Comparison of ENCODE assay signal across 8 cellular contexts in the genomic region with DNA sequence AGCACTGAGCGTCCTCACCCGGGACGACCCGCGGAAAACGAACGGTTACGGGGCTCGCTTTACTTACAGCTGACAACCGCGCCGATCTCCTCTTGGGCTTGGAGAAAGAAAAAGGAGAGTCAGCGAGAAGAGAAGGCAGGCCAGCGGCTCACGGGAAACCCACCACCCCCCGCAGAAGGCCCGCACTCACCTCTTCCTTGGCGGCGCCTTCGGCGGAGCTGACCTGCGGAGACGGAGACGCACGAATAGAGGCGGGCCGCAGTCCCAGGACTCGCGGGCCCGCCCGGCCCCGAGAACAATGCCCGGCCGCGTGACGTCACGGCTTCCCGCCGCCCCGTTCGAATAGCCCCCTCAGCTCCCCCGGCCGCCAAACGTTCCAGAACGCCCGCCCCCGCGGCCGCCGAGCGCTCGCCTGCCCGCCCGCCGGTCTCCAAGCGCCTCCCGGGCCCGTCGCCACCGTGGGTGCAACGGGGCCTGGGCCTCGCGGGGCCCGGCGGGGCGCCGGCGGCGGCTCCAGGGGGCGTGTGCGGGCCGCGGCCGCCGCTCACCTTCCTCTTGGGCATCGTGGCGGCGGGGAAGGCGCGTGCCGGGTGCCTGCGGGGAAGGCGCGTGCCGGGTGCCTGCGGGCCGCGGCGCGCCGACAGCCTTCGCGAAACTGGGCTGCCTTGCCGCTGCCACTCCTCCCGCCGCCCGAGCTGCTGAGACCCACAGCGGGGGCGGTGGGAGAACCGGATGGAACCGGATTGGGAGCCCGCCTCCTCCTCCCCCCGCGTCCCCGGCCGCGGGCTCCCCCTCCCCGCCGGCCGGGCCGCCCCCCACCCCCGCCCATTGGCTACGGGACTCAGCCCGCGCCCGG. TPM values are rescaled to one million over a fixed set of nuclear protein-coding genes. Genes with fewer than 3 reads are reported as not detected.
DNase-seq lines count a peak whose midpoint lies in the region; TF ChIP-seq lines count a peak whose summit lies in the region.

A gene with protein sequence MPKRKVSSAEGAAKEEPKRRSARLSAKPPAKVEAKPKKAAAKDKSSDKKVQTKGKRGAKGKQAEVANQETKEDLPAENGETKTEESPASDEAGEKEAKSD (minus strand): TSS at position 734 of the 856 bp plus-strand sequence. CDS start 171 bp downstream, at position 563.

- peak within 1 kb of the TSS; percentile 65 for H3K27ac ChIP-seq in H9 (ENCODE audit: insufficient read length, low read depth, low read length)
- peak within 1 kb of the TSS; percentile 99 for H3K27ac ChIP-seq in neural progenitor cell

- H3K14ac ChIP-seq in H9 (ENCODE audit: insufficient read depth, low read length), result peak within 1 kb of the TSS; percentile 96

- H3K4me3 Mint-ChIP-seq in H9 (peak within 1 kb of the TSS; percentile 90), neural progenitor cell (peak within 1 kb of the TSS; percentile 93)

- H3K27me3 ChIP-seq in H9 (ENCODE audit: insufficient read depth, low read length) (no peaks in the 10 kb centered on the region), MG63 (no peaks in the 10 kb centered on the region), neural progenitor cell (no peaks in the 10 kb centered on the region)

- no peak within 1 kb of the TSS for H4K5ac ChIP-seq in H9 (ENCODE audit: insufficient read length, low read depth, low read length)

- no peak within 1 kb of the TSS for H2AK5ac ChIP-seq in H9 (ENCODE audit: insufficient read length, low read length)

- H3K23ac ChIP-seq in H9 (ENCODE audit: insufficient read length, low read depth, low read length), result no peak within 1 kb of the TSS

- H3K9me3 ChIP-seq in H9 (ENCODE audit: control insufficient read depth, low read depth, low read length) (no peaks in the 10 kb centered on the region), MG63 (0 out of 2 replicates have a peak, but pooled peaks cover 2% of the 10 kb centered on the region), neural progenitor cell (ENCODE audit: low read depth) (no peaks in the 10 kb centered on the region)

- peaks cover 4% of the 10 kb centered on the region for H3K23me2 ChIP-seq in H9 (ENCODE audit: insufficient read length, low read depth, low read length, poor library complexity, severe bottlenecking)

- no peak within 1 kb of the TSS; the same call in 1 of the 2 replicates for H3K4ac ChIP-seq in H9 (ENCODE audit: low read depth, low read length)

- H4K8ac ChIP-seq in H9 (replicated peaks; ENCODE audit: insufficient read length, low read depth, low read length), result no peak within 1 kb of the TSS

- no peaks in the 10 kb centered on the region; a peak in 1 of 5 replicates for H3K9me3 Mint-ChIP-seq in H9
- peaks cover 6% of the 10 kb centered on the region for H3K9me3 Mint-ChIP-seq in neural progenitor cell

- H2BK15ac ChIP-seq in H9 (ENCODE audit: low read depth, low read length), result no peak within 1 kb of the TSS

- peaks cover 36% of the 10 kb centered on the region for H3F3A ChIP-seq in neural progenitor cell (ENCODE audit: low read depth)

- H3T11ph ChIP-seq in H9 (ENCODE audit: low read length), result no peak within 1 kb of the TSS

- WGBS in H9 (ENCODE audit: extremely low coverage, insufficient read length, low lambda C conversion rate), result no CpG with 5 or more reads among the region's 116 CpGs

- peak within 1 kb of the TSS; percentile 51 for H3K56ac ChIP-seq in H9 (ENCODE audit: insufficient read length, low read depth, low read length)

- no peak within 1 kb of the TSS for H2BK120ac ChIP-seq in H9 (ENCODE audit: low read depth, low read length, poor library complexity, severe bottlenecking)

- TF ChIP-seq CTCF in H9 (conservative IDR thresholded peaks at IDR 0.05), result no peak
- no peak for TF ChIP-seq CTCF in fibroblast of villous mesenchyme (IDR thresholded peaks at IDR 0.05; ENCODE audit: insufficient read depth, low read depth, low read length)
- TF ChIP-seq CTCF in neural progenitor cell (IDR thresholded peaks at IDR 0.05), result no peak

- peak within 1 kb of the TSS; percentile 21 for H2BK5ac ChIP-seq in H9 (ENCODE audit: insufficient read length, low read length)

- no peak within 1 kb of the TSS for H2BK20ac ChIP-seq in H9 (ENCODE audit: low read depth, low read length, poor library complexity, severe bottlenecking)

- H4K20me1 ChIP-seq in H9 (ENCODE audit: control insufficient read depth, insufficient read depth, insufficient read length), result no peaks in the 10 kb centered on the region
- peaks cover 46% of the 10 kb centered on the region for H4K20me1 ChIP-seq in neural progenitor cell (ENCODE audit: low read depth)

- H3K4me3 ChIP-seq in MG63 (peak within 1 kb of the TSS; percentile 94), fibroblast of villous mesenchyme (ENCODE audit: low read depth, low read length) (peak within 1 kb of the TSS; percentile 93), neural progenitor cell (peak within 1 kb of the TSS; percentile 92)

- H3K27ac Mint-ChIP-seq in H9 (peak within 1 kb of the TSS; percentile 96 to 99 (median 98)), neural progenitor cell (peak within 1 kb of the TSS; percentile 78)

- H3K36me3 Mint-ChIP-seq in H9 (ENCODE audit: insufficient read depth in 1 of 3, low read depth in 3 of 3) (peaks cover 29 to 42% (median 41%) of the 10 kb centered on the region in 3 experiments; a peak in 6 of 7 replicates), neural progenitor cell (peaks cover 31% of the 10 kb centered on the region)

- H3K9ac ChIP-seq in H9 (ENCODE audit: extremely low read depth, insufficient read length, low read length) (peak within 1 kb of the TSS; percentile 99), neural progenitor cell (peak within 1 kb of the TSS; percentile 90)

- H2AFZ ChIP-seq in H9 (ENCODE audit: low read length), result no peak within 1 kb of the TSS
- H2AFZ ChIP-seq in neural progenitor cell (replicated peaks), result peak within 1 kb of the TSS; percentile 97

- H3K36me3 ChIP-seq in MG63, result peaks cover 46% of the 10 kb centered on the region
- H3K36me3 ChIP-seq in neural progenitor cell, result peaks cover 28% of the 10 kb centered on the region

- peak; percentile 89 for DNase-seq in ELF-1 (ENCODE audit: low read depth, low spot score)
- DNase-seq in H9, result peak; percentile 82
- DNase-seq in MG63, result peak; percentile 94
- DNase-seq in SHP77 (lab: John Stamatoyannopoulos, UW), result peak; percentile 83 to 93
- DNase-seq in activated effector memory CD4-positive, alpha-beta T cell treated with Interleukin-2 at 50 U/mL for 16 hours, result peak; percentile 82
- peak; percentile 86 for DNase-seq in fibroblast of villous mesenchyme (ENCODE audit: low read depth)
- DNase-seq in neural progenitor cell (ENCODE audit: low spot score), result peak; percentile 97
- peak; percentile 77 for DNase-seq in stromal cell of bone marrow (ENCODE audit: low read depth)

- no peak within 1 kb of the TSS for H4K91ac ChIP-seq in H9 (ENCODE audit: insufficient read length, low read depth, low read length)

- H3K27me3 Mint-ChIP-seq in H9 (ENCODE audit: low read depth) (no peaks in the 10 kb centered on the region), neural progenitor cell (ENCODE audit: insufficient read depth, low read depth) (peaks cover 2% of the 10 kb centered on the region)

- H2BK12ac ChIP-seq in H9 (ENCODE audit: insufficient read length, low read depth, low read length), result no peak within 1 kb of the TSS

- H3K4me1 Mint-ChIP-seq in H9 (peaks cover 40 to 47% of the 10 kb centered on the region in 2 experiments), neural progenitor cell (peaks cover 34% of the 10 kb centered on the region)

- peak within 1 kb of the TSS; percentile 83 for H3K18ac ChIP-seq in H9 (ENCODE audit: insufficient read length, low read depth, low read length)

- no peaks in the 10 kb centered on the region for H3K79me1 ChIP-seq in H9 (ENCODE audit: insufficient read depth, low read depth, low read length, poor library complexity, severe bottlenecking)

- H3K4me2 ChIP-seq in H9 (ENCODE audit: insufficient read depth, insufficient read length, low read length), result peak within 1 kb of the TSS; percentile 89
- peak within 1 kb of the TSS; percentile 88 for H3K4me2 ChIP-seq in neural progenitor cell

- H3K4me1 ChIP-seq in H9 (ENCODE audit: insufficient read depth, low read length) (peaks cover 8% of the 10 kb centered on the region; the same call in 1 of the 2 replicates), neural progenitor cell (peaks cover 21% of the 10 kb centered on the region)

- H3K79me2 ChIP-seq in H9 (ENCODE audit: insufficient read depth, low read length) (peaks cover 14% of the 10 kb centered on the region), neural progenitor cell (ENCODE audit: low read depth) (peaks cover 48% of the 10 kb centered on the region)

RNA-seq across cellular contexts. Expression of the gene that starts here (rescaled TPM):
- total RNA-seq in H9 (2021) (513 and 516 TPM in 2 replicates), fibroblast of villous mesenchyme (177 and 255 TPM in 2 replicates), neural progenitor cell (ENCODE audit: low replicate concordance) (516 and 903 TPM in 2 replicates)
- total RNA-seq in MG63 (2014; rRNA removed; shearing (Covaris generic); ENCODE audit: low replicate concordance), result 474 and 726 TPM in 2 replicates

Comparison
In these comparisons a context has a peak if more than half of its experiments do, and no peak if none do; other contexts are left out.
1. Peak in every context shown above with its lines: DNase-seq, H3K4me3 ChIP-seq and H3K27ac ChIP-seq.